Comparison of ENCODE assay signal across 30 cellular contexts in the genomic region with DNA sequence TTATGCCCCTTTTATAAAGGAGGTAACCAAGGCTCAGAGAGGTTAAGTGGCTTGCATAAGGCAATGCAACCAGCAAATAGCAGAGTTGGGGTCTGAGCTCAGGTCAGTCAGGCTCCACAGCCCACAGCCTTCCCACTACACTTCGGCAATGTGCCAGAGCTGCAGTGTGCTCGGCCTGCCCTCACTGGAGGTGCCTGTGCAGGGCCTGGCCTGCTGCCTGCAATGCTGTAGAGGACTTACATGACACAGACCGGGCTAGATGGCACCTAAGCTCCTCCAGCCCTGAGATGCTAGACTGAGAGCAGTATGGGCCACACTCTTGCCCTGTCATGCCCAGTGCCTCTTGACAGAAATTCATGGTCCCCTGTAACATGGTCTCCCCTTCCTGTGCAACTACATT. TPM values are rescaled to one million over a fixed set of nuclear protein-coding genes. Genes with fewer than 3 reads are reported as not detected.
"Had no signal": no experiment of that assay in that cellular context is flagged by ENCODE, and none has a peak within 500 bp of the region (broad histone marks: within the 10 kb centered on the region; RNA-seq: fewer than 3 reads in every experiment).

No MANE protein-coding gene starts in this region.

- ATAC-seq: left lobe of liver, natural killer cell, pancreas, right cardiac atrium, sciatic nerve had no signal

- H2AFZ ChIP-seq: hepatocyte had no signal

- H3K27ac ChIP-seq: hepatocyte, pancreas, prostate gland, skin epidermis, suprapubic skin, thoracic aorta, tibial nerve, upper lobe of left lung, vagina had no signal

- DNase-seq: kidney glomerular epithelial cell; left cardiac atrium; mesendoderm; naive B cell; natural killer cell; nephron progenitor cell; nucleus accumbens; pancreas; posterior cingulate gyrus; retina; right cardiac atrium; stimulated activated CD4-positive, alpha-beta T cell treated with anti-CD3 and anti-CD28 coated beads, Interleukin-12 subunit alpha, Interleukin-12 subunit beta, amount 100 ng/mL, for 4 hours; stimulated activated CD4-positive, alpha-beta T cell treated with anti-CD3 and anti-CD28 coated beads, Interleukin-15, amount 100 ng/mL, for 24 hours; stimulated activated CD4-positive, alpha-beta T cell treated with anti-CD3 and anti-CD28 coated beads, Interleukin-2, amount 100 ng/mL, for 24 hours; stimulated activated CD4-positive, alpha-beta T cell treated with anti-CD3 and anti-CD28 coated beads, Interleukin-4, amount 100 ng/mL, for 1 hour; stimulated activated naive CD4-positive, alpha-beta T cell; upper lobe of left lung had no signal

- H3K36me3 Mint-ChIP-seq: mesothelial cell of epicardium, natural killer cell had no signal

- H3K27ac Mint-ChIP-seq: mesothelial cell of epicardium; naive B cell; natural killer cell; nephron progenitor cell; stimulated activated naive CD8-positive, alpha-beta T cell treated with anti-CD3 and anti-CD28 coated beads, Interleukin-15, Interleukin-2, amounts not matched to agents 100 ng/mL and 50 ng/mL, for 24 hours had no signal

- H3K4me1 Mint-ChIP-seq: naive B cell, natural killer cell had no signal

- H3K9me3 Mint-ChIP-seq: mesothelial cell of epicardium; naive B cell; natural killer cell; nephron progenitor cell; stimulated activated naive CD8-positive, alpha-beta T cell treated with anti-CD3 and anti-CD28 coated beads, Interleukin-15, Interleukin-2, amounts not matched to agents 100 ng/mL and 50 ng/mL, for 24 hours had no signal

- H3K4me1 ChIP-seq: pancreas, prostate gland, suprapubic skin, tibial nerve, upper lobe of left lung, vagina had no signal

- H3K4me3 ChIP-seq: hepatocyte, lung, pancreas, prostate gland, skin epidermis, suprapubic skin, thoracic aorta, tibial nerve, upper lobe of left lung, vagina had no signal

- H3K36me3 ChIP-seq: pancreas, prostate gland, suprapubic skin, thoracic aorta, tibial nerve, upper lobe of left lung, vagina had no signal

- H3K9me3 ChIP-seq: pancreas, prostate gland, suprapubic skin, thoracic aorta, tibial nerve, upper lobe of left lung, vagina had no signal

- H3K4me2 ChIP-seq: hepatocyte had no signal

- H3K4me3 Mint-ChIP-seq: mesothelial cell of epicardium; naive B cell; natural killer cell; nephron progenitor cell; stimulated activated naive CD8-positive, alpha-beta T cell treated with anti-CD3 and anti-CD28 coated beads, Interleukin-15, Interleukin-2, amounts not matched to agents 100 ng/mL and 50 ng/mL, for 24 hours had no signal

- H3K27me3 ChIP-seq: hepatocyte, pancreas, suprapubic skin, tibial nerve, upper lobe of left lung, vagina had no signal

RNA-seq across cellular contexts. Expression of a gene that starts 57.0 kb away (rescaled TPM):
- total RNA-seq: mononuclear cell, natural killer cell had no signal
